In genomic region chr1:40045766-40046165, GRCh38 we compare ENCODE assay signal across 1 cellular context.
TF ChIP-seq lines count a peak whose summit lies in the region.

No MANE protein-coding gene starts in this region.

TF ChIP-seq in IMR-90, 13 proteins besides CTCF, POLR2A, EP300 and RAD21:
- no peak for TF ChIP-seq SMC3 (IDR thresholded peaks at IDR 0.05; ENCODE audit: low read depth, low read length)
- TF ChIP-seq BHLHE40 (IDR thresholded peaks at IDR 0.05; ENCODE audit: low read depth, low read length): no peak
- TF ChIP-seq USF2 (IDR thresholded peaks at IDR 0.05; ENCODE audit: low read depth, low read length): no peak
- TF ChIP-seq MAFK (IDR thresholded peaks at IDR 0.05; ENCODE audit: low read depth, low read length): no peak
- no peak for TF ChIP-seq CEBPB (IDR thresholded peaks at IDR 0.05; ENCODE audit: low read depth, low read length)
- TF ChIP-seq CHD1 (IDR thresholded peaks at IDR 0.05; ENCODE audit: low read depth, low read length): no peak
- no peak for TF ChIP-seq MAZ (IDR thresholded peaks at IDR 0.05; ENCODE audit: borderline replicate concordance, low read depth, low read length)
- TF ChIP-seq MXI1 (IDR thresholded peaks at IDR 0.05; ENCODE audit: borderline replicate concordance, low read depth, low read length): no peak
- TF ChIP-seq RFX5 (IDR thresholded peaks at IDR 0.05; ENCODE audit: low read depth, low read length): no peak
- no peak for TF ChIP-seq NFE2L2 (IDR thresholded peaks at IDR 0.05; ENCODE audit: low read depth, low read length)
- TF ChIP-seq ELK1 (IDR thresholded peaks at IDR 0.05; ENCODE audit: borderline replicate concordance, low read depth, low read length): no peak
- no peak for TF ChIP-seq FOS (IDR thresholded peaks at IDR 0.05; ENCODE audit: low read depth, low read length)
- no peak for TF ChIP-seq RCOR1 (IDR thresholded peaks at IDR 0.05; ENCODE audit: insufficient replicate concordance, low read length)
